Comparison of ENCODE assay signal across 20 cellular contexts in the genomic region with DNA sequence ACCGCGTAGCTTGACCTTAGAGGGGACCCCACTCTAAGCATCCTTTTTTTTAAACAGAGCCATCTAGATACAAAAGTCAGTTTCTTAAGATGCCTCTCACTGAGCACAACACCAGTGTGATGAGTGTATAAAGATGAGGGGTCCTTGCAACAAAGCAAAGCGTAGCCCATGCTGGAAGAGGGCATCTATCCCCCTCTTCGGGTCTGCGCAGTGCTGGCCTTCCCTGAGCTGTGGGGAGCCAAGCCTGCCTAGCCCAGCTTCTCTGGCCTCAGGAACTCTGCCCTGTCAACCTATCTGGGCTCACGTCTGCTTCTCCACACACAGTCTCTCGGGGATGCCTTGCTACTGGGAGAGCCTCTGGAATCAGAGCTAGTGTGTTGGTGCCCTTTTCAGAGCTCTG.
"Had no signal": no experiment of that assay in that cellular context is flagged by ENCODE, and none has a peak within 500 bp of the region (broad histone marks: within the 10 kb centered on the region; RNA-seq: fewer than 3 reads in every experiment).

No MANE protein-coding gene starts in this region.

- H3K4me2 ChIP-seq: PC-9 had no signal

- DNase-seq: KBM-7, MV-4-11, NCI-H1048, NCI-H1105 treated with DMSO at 0.1 percent for 48 hours, NCI-H1417 treated with DMSO at 0.1 percent for 48 hours, NCI-H146, NCI-H1694 treated with DMSO at 0.1 percent for 48 hours, NCI-H1930, NCI-H2081, NCI-H2107, NCI-H2227 treated with DMSO at 0.1 percent for 48 hours, NCI-H510A, NCI-H524 treated with DMSO at 0.1 percent for 48 hours, NCI-H69, NCI-H774, PC-9, Peyer's patch, SHP77 treated with DMSO at 0.1 percent for 48 hours, SJCRH30 had no signal

- H3K4me3 ChIP-seq: PC-9, Peyer's patch, SJCRH30 had no signal

- H3K36me3 ChIP-seq: SJCRH30 had no signal

- H3K27me3 ChIP-seq: Peyer's patch, SJCRH30 had no signal

- H2AFZ ChIP-seq: PC-9 had no signal

- H3K4me1 ChIP-seq: Peyer's patch, SJCRH30 had no signal

- H3K9me3 ChIP-seq: Peyer's patch, SJCRH30 had no signal

- ATAC-seq: Right ventricle myocardium inferior had no signal

- H3K27ac ChIP-seq: PC-9, Peyer's patch, SJCRH30 had no signal
